In the genomic region with DNA sequence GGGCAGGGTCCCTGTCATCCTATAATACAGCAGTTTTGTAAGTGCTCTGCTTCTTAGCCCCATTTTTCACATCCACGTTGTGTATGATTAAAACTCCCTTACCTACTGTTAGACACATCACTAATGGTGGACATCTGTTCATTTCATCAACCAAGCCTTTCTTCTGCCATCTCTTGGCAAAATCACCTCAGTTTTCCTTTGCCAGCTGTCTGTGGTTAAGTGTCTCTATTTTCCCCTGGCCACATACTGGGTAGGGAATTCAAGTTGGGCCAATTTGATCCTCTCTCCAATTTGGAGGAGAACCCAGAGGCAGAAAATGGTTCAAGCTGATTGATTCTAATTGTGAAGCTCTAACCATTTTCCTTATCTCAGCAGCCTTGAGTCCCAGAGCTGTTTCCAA, we compare ENCODE assay signal across 22 cellular contexts.
"Had no signal": no experiment of that assay in that cellular context is flagged by ENCODE, and none has a peak within 500 bp of the region (broad histone marks: within the 10 kb centered on the region; RNA-seq: fewer than 3 reads in every experiment).

No MANE protein-coding gene starts in this region.

- DNase-seq: activated CD4-positive, alpha-beta memory T cell treated with anti-CD3 and anti-CD28 coated beads for 36 hours; activated CD4-positive, alpha-beta T cell treated with anti-CD3 and anti-CD28 coated beads for 4 hours; activated CD4-positive, alpha-beta T cell treated with anti-CD3 and anti-CD28 coated beads, Interleukin-2, amount 50 U/mL, for 1 hour; activated CD8-positive, alpha-beta memory T cell treated with anti-CD3 and anti-CD28 coated beads, Interleukin-2, amount 50 U/mL, for 4 hours; activated gamma-delta T cell treated with Interleukin-2 at 50 U/mL for 16 hours; activated naive CD4-positive, alpha-beta T cell treated with anti-CD3 and anti-CD28 coated beads for 36 hours; activated T-cell treated with anti-CD3 and anti-CD28 coated beads for 4 hours; activated T-cell treated with anti-CD3 and anti-CD28 coated beads, Interleukin-2, amount 50 U/mL, for 4 hours; adrenal gland; body of pancreas; cerebellar nuclear complex; NCI-H1092 treated with DMSO at 0.1 percent for 48 hours; NCI-H1417; NCI-H146; NCI-H1930; NCI-H2081 treated with DMSO at 0.1 percent for 48 hours; NCI-H345; OCI-M1; Right ventricle myocardium superior had no signal

- H3K36me3 ChIP-seq: adrenal gland, breast epithelium had no signal

- H3K9me3 ChIP-seq: adrenal gland, body of pancreas, breast epithelium had no signal

- H3K4me1 ChIP-seq: adrenal gland, body of pancreas, breast epithelium had no signal

- H3K27ac ChIP-seq: adrenal gland, body of pancreas, breast epithelium, KMS-11, SK-N-MC had no signal

- H3K27me3 ChIP-seq: adrenal gland, breast epithelium had no signal

- H3K4me3 ChIP-seq: adrenal gland, body of pancreas, breast epithelium, SK-N-MC had no signal
